8 cellular contexts compared by ENCODE assay signal in genomic region chr9:85258823-85259370, GRCh38.
A peak's percentile ranks its signal among the peaks of the same experiment; 100 is the strongest.
DNase-seq lines count a peak whose midpoint lies in the region; FAIRE-seq and TF ChIP-seq lines count a peak whose summit lies in the region.

No MANE protein-coding gene starts in this region.

- H3K4ac ChIP-seq in mesendoderm (ENCODE audit: low read depth, low read length): no peak overlapping the region

- peaks cover 0 to 3% (median 3%) of the 10 kb centered on the region in 3 donors for H3K27me3 Mint-ChIP-seq in CD14-positive monocyte (ENCODE audit: low read depth in 3 of 3)

- no peaks in the 10 kb centered on the region for H3K9me2 ChIP-seq in OCI-LY7 (ENCODE audit: insufficient read depth, low read length)

- H3K36me3 Mint-ChIP-seq in CD14-positive monocyte: no peaks in the 10 kb centered on the region

- H3K23ac ChIP-seq in mesendoderm (ENCODE audit: low read length): no peak overlapping the region

- H3K4me3 ChIP-seq in BJ (ENCODE audit: low read depth, low read length) (no peak overlapping the region), HL-60 (replicated peaks; ENCODE audit: insufficient read depth, low read length) (no peak overlapping the region), OCI-LY7 (ENCODE audit: low read depth, low read length, poor library complexity, severe bottlenecking) (no peak overlapping the region), mesendoderm (ENCODE audit: low read length) (no peak overlapping the region)
- H3K4me3 ChIP-seq in effector memory CD4-positive, alpha-beta T cell (ENCODE audit: insufficient read depth, low read depth, low read length, poor library complexity, severe bottlenecking): no peak overlapping the region

- H4K5ac ChIP-seq in mesendoderm (ENCODE audit: low read length): no peak overlapping the region

- peak; percentile 8 for DNase-seq in BJ (ENCODE audit: low read depth)
- DNase-seq in GM18507 (ENCODE audit: extremely low spot score, insufficient read length, low read depth): peak; percentile 3
- DNase-seq in HL-60 (ENCODE audit: low read depth in 1 of 2, low spot score in 1 of 2): peak; percentile 13 to 42
- DNase-seq in OCI-LY7 (ENCODE audit: low spot score): peak; percentile 7
- peak; percentile 67 for DNase-seq in epidermal melanocyte (ENCODE audit: insufficient read length, low spot score)
- DNase-seq in mesendoderm: peak; percentile 87
- DNase-seq in effector memory CD4-positive, alpha-beta T cell: no peak
- DNase-seq in CD14-positive monocyte (ENCODE audit: low spot score): no peak

- H3K56ac ChIP-seq in mesendoderm (ENCODE audit: low read length): no peak overlapping the region

- no peak overlapping the region for H3K9ac ChIP-seq in mesendoderm (ENCODE audit: low read length)

- CTCF ChIA-PET in BJ (lab: Yijun Ruan, JAX) (interaction anchor here (0.9 to 3.1 kb wide), 4 partner anchors 351 to 862 kb away, joined by 3 to 11 read pairs (median 4); no protein-coding TSS in a partner anchor), OCI-LY7 (lab: Charles Lee; ENCODE audit: unreplicated experiment) (no interaction called here)

- H3K4me2 ChIP-seq in OCI-LY7 (ENCODE audit: low read length) (no peak overlapping the region), mesendoderm (ENCODE audit: low read length) (no peak overlapping the region)

- no peak overlapping the region for H3K27ac ChIP-seq in HL-60 (replicated peaks)
- no peak overlapping the region for H3K27ac ChIP-seq in OCI-LY7 (ENCODE audit: low read depth, low read length, poor library complexity, severe bottlenecking)
- no peak overlapping the region for H3K27ac ChIP-seq in mesendoderm (ENCODE audit: low read depth, low read length)
- H3K27ac ChIP-seq in effector memory CD4-positive, alpha-beta T cell (ENCODE audit: insufficient read depth, low read length, poor library complexity, severe bottlenecking): no peak overlapping the region

- no peak overlapping the region for H2BK15ac ChIP-seq in mesendoderm (replicated peaks; ENCODE audit: low read depth)

- H2AK5ac ChIP-seq in mesendoderm (ENCODE audit: low read length): no peak overlapping the region

- H4K20me1 ChIP-seq in OCI-LY7 (ENCODE audit: insufficient read depth, low read length): no peaks in the 10 kb centered on the region

- H3K9me3 Mint-ChIP-seq in CD14-positive monocyte: peaks cover 2 to 12% (median 5%) of the 10 kb centered on the region in 7 donors

- no CpG with 5 or more reads among the region's 10 CpGs for WGBS in mesendoderm (ENCODE audit: extremely low coverage, insufficient coverage, low lambda C conversion rate)

- intact Hi-C loops in OCI-LY7 (cut with micrococcal nuclease; ENCODE audit: unreplicated experiment) (no loop called here), CD14-positive monocyte (cut with micrococcal nuclease) (no loop called here)

- no peaks in the 10 kb centered on the region for H3K4me1 ChIP-seq in OCI-LY7 (ENCODE audit: insufficient read depth, low read length, poor library complexity, severe bottlenecking)
- H3K4me1 ChIP-seq in mesendoderm (ENCODE audit: control insufficient read depth, low read depth, low read length): peaks cover 3% of the 10 kb centered on the region
- H3K4me1 ChIP-seq in effector memory CD4-positive, alpha-beta T cell (ENCODE audit: control insufficient read depth, insufficient read depth, low read length, poor library complexity, severe bottlenecking): no peaks in the 10 kb centered on the region

- FAIRE-seq in GM18507 (lab: Jason Lieb, UNC): no peak

- no peak overlapping the region for H4K8ac ChIP-seq in mesendoderm (ENCODE audit: low read depth, low read length)

- H3K4me1 Mint-ChIP-seq in CD14-positive monocyte: no peaks in the 10 kb centered on the region

- BruUV-seq in OCI-LY7 (replicated peaks; lab: Mats Ljungman, UMichigan): no TSS peak

- H2AFZ ChIP-seq in OCI-LY7 (ENCODE audit: low read length): no peak overlapping the region

- no peak overlapping the region for H3K27ac Mint-ChIP-seq in CD14-positive monocyte

- H3K36me3 ChIP-seq in BJ (ENCODE audit: control insufficient read depth, insufficient read depth, low read length): no peaks in the 10 kb centered on the region
- H3K36me3 ChIP-seq in OCI-LY7 (ENCODE audit: insufficient read depth, low read length): no peaks in the 10 kb centered on the region
- H3K36me3 ChIP-seq in mesendoderm (ENCODE audit: control insufficient read depth, insufficient read depth, low read length): no peaks in the 10 kb centered on the region
- no peaks in the 10 kb centered on the region for H3K36me3 ChIP-seq in effector memory CD4-positive, alpha-beta T cell (ENCODE audit: control insufficient read depth, insufficient read depth, low read length)

- H3K79me1 ChIP-seq in mesendoderm (ENCODE audit: low read length): no peaks in the 10 kb centered on the region

- H2BK120ac ChIP-seq in mesendoderm (ENCODE audit: low read depth, low read length): no peak overlapping the region

- H3K4me3 Mint-ChIP-seq in CD14-positive monocyte: no peak overlapping the region

- H3K9me3 ChIP-seq in OCI-LY7 (ENCODE audit: low read length): no peaks in the 10 kb centered on the region
- no peaks in the 10 kb centered on the region for H3K9me3 ChIP-seq in effector memory CD4-positive, alpha-beta T cell (ENCODE audit: control insufficient read depth, low read length)

- no peak overlapping the region for H2BK5ac ChIP-seq in mesendoderm (ENCODE audit: low read length)

- no peaks in the 10 kb centered on the region for H3K79me2 ChIP-seq in OCI-LY7 (ENCODE audit: insufficient read depth, low read depth, low read length)
- H3K79me2 ChIP-seq in mesendoderm (ENCODE audit: control insufficient read depth, insufficient read depth, low read length): no peaks in the 10 kb centered on the region

- no peaks in the 10 kb centered on the region for H3K27me3 ChIP-seq in BJ (ENCODE audit: control insufficient read depth, insufficient read depth, low read length)
- no peaks in the 10 kb centered on the region for H3K27me3 ChIP-seq in HL-60 (ENCODE audit: insufficient read depth, poor library complexity, severe bottlenecking)
- H3K27me3 ChIP-seq in mesendoderm (ENCODE audit: insufficient read depth, low read length, poor library complexity): no peaks in the 10 kb centered on the region
- no peaks in the 10 kb centered on the region for H3K27me3 ChIP-seq in effector memory CD4-positive, alpha-beta T cell (replicated peaks; ENCODE audit: control insufficient read depth, insufficient read depth, low read length, poor library complexity, severe bottlenecking)

- POLR2A ChIA-PET in BJ (lab: Charles Lee) (no interaction called here), OCI-LY7 (lab: Charles Lee) (no interaction called here)

- peak; percentile 66 for TF ChIP-seq CTCF in BJ (IDR thresholded peaks at IDR 0.05; ENCODE audit: insufficient read depth, low read depth, low read length)
- peak; percentile 47 for TF ChIP-seq CTCF in HL-60 (IDR thresholded peaks at IDR 0.05; ENCODE audit: insufficient read depth, low read length)
- TF ChIP-seq CTCF in OCI-LY7 (conservative IDR thresholded peaks at IDR 0.05; ENCODE audit: low read length): peak; percentile 45
- no peak for TF ChIP-seq CTCF in CD14-positive monocyte (IDR thresholded peaks at IDR 0.05)

- H3K18ac ChIP-seq in mesendoderm (ENCODE audit: low read length): no peak overlapping the region

Comparison
In these comparisons a context has a peak if more than half of its experiments do, and no peak if none do; other contexts are left out.
1. DNase-seq: peak in BJ (single experiment), GM18507 (single experiment), HL-60 (2 of 2), OCI-LY7 (single experiment), epidermal melanocyte (single experiment) and mesendoderm (single experiment); none in effector memory CD4-positive, alpha-beta T cell (0 of 3) and CD14-positive monocyte (single experiment).